In the genomic region with DNA sequence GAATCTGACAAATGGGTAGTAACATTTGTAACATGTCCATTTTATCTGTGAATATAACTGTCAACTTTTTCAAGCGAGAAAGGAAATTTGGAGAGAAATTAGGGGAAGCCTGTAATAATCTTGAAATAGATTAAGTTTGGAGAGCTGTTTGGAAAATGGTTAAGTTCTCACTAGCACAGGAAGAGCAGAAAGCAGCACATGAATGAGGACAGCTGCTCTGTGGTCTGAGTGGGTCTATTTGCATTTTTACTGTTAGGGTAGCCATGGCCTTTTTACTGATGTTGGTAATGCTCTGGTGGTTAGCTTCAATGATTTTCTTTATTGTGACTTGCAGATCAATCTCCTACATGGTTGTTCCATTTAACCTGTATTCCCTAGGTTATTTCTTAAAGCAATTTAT, we compare ENCODE assay signal across 13 cellular contexts.
DNase-seq lines count a peak whose midpoint lies in the region; ATAC-seq and TF ChIP-seq lines count a peak whose summit lies in the region.
"Had no signal": no experiment of that assay in that cellular context is flagged by ENCODE, and none has a peak within 500 bp of the region (broad histone marks: within the 10 kb centered on the region; RNA-seq: fewer than 3 reads in every experiment).

No MANE protein-coding gene starts in this region.

- no peaks in the 10 kb centered on the region for H3K9me2 ChIP-seq in neural cell (ENCODE audit: insufficient read depth, low read length)

- no peaks in the 10 kb centered on the region for H3K36me3 ChIP-seq in neural cell (ENCODE audit: insufficient read depth, low read length)
- H3K36me3 ChIP-seq: BE2C had no signal

- no peak overlapping the region for H3K27ac ChIP-seq in neural cell (ENCODE audit: low read length)

- no peak overlapping the region for H3K9ac ChIP-seq in neural cell (ENCODE audit: low read length)

- no peaks in the 10 kb centered on the region for H3K27me3 ChIP-seq in neural cell (ENCODE audit: insufficient read depth, low read depth, low read length)
- H3K27me3 ChIP-seq: BE2C had no signal

- no peaks in the 10 kb centered on the region for H3K36me3 Mint-ChIP-seq in MCF 10A (ENCODE audit: insufficient read depth, unreplicated experiment)
- H3K36me3 Mint-ChIP-seq: CD14-positive monocyte; CD8-positive, alpha-beta T cell had no signal

- CTCF ChIA-PET in MCF 10A (lab: Yijun Ruan, JAX): interaction anchor here (0.5 to 1.6 kb wide), 2 partner anchors 11 kb away, joined by 3 to 4 read pairs; no protein-coding TSS in a partner anchor

- no peaks in the 10 kb centered on the region for H3K9me3 Mint-ChIP-seq in MCF 10A (ENCODE audit: unreplicated experiment)
- H3K9me3 Mint-ChIP-seq: CD8-positive, alpha-beta T cell had no signal

- no TSS peak for BruUV-seq in MCF 10A (replicated peaks; lab: Mats Ljungman, UMichigan)

- H3K4me2 ChIP-seq in neural cell (ENCODE audit: low read length): no peak overlapping the region

- H3F3A ChIP-seq in neural cell (ENCODE audit: insufficient read depth, low read length, poor library complexity, severe bottlenecking): no peaks in the 10 kb centered on the region

- DNase-seq in left ventricle myocardium superior: no peak
- DNase-seq in Right ventricle myocardium inferior (ENCODE audit: missing footprints): no peak
- peak; percentile 69 for DNase-seq in NCI-H526 treated with DMSO at 0.1 percent for 48 hours (lab: John Stamatoyannopoulos, UW)
- DNase-seq in AG20443 (ENCODE audit: low spot score): no peak
- DNase-seq in MCF 10A (ENCODE audit: unreplicated experiment): no peak
- DNase-seq: BE2C; Calu3; CD8-positive, alpha-beta T cell; DMS79 treated with DMSO at 0.1 percent for 48 hours; GF-D8; H9 had no signal

- TF ChIP-seq CTCF in neural cell (IDR thresholded peaks at IDR 0.05; ENCODE audit: poor library complexity, severe bottlenecking) (no peak), MCF 10A (IDR thresholded peaks at IDR 0.05; ENCODE audit: unreplicated experiment) (no peak)

- no peaks in the 10 kb centered on the region for H3K27me3 Mint-ChIP-seq in MCF 10A (ENCODE audit: insufficient read depth, unreplicated experiment)

- no peak overlapping the region for H2AFZ ChIP-seq in neural cell (ENCODE audit: low read depth, low read length)

- no peak overlapping the region for H3K4me3 ChIP-seq in neural cell (ENCODE audit: low read length)

- H4K20me1 ChIP-seq in neural cell (ENCODE audit: insufficient read depth): no peaks in the 10 kb centered on the region

- H3K27ac Mint-ChIP-seq in MCF 10A (ENCODE audit: low read depth, unreplicated experiment): no peak overlapping the region
- H3K27ac Mint-ChIP-seq: CD14-positive monocyte; CD8-positive, alpha-beta T cell; H9 had no signal

- no peaks in the 10 kb centered on the region for H3K79me2 ChIP-seq in neural cell (replicated peaks; ENCODE audit: insufficient read depth, low read length)

- no peak for TF ChIP-seq EP300 in neural cell (conservative IDR thresholded peaks at IDR 0.05; ENCODE audit: poor library complexity, severe bottlenecking)

- H3K9me3 ChIP-seq in neural cell (ENCODE audit: low read length): peaks cover 4% of the 10 kb centered on the region
- H3K9me3 ChIP-seq: BE2C had no signal

- POLR2A ChIA-PET in MCF 10A (lab: Yijun Ruan, JAX): interaction anchor here (1.3 kb wide), 1 partner anchor 15 kb away, joined by 3 read pairs; no protein-coding TSS in a partner anchor

- no peak overlapping the region for H3K4me3 Mint-ChIP-seq in MCF 10A (ENCODE audit: unreplicated experiment)
- H3K4me3 Mint-ChIP-seq: CD14-positive monocyte; CD8-positive, alpha-beta T cell; H9 had no signal

- no peak for TF ChIP-seq RAD21 in neural cell (conservative IDR thresholded peaks at IDR 0.05)

- ATAC-seq in left ventricle myocardium superior (peak; percentile 44), Right ventricle myocardium inferior (no peak)
- ATAC-seq: CD8-positive, alpha-beta T cell had no signal

- H3K4me1 Mint-ChIP-seq in MCF 10A (ENCODE audit: insufficient read depth, unreplicated experiment): no peaks in the 10 kb centered on the region
- H3K4me1 Mint-ChIP-seq: CD14-positive monocyte had no signal

- intact Hi-C loops in left ventricle myocardium superior (cut with micrococcal nuclease) (no loop called here), Right ventricle myocardium inferior (cut with DNase I) (no loop called here), MCF 10A (cut with micrococcal nuclease) (no loop called here)

TF ChIP-seq in neural cell, 6 proteins besides CTCF, POLR2A, EP300 and RAD21:
- TF ChIP-seq POLR2AphosphoS5 (IDR thresholded peaks at IDR 0.05) (peak; percentile 22), TAF1 (IDR thresholded peaks at IDR 0.05; ENCODE audit: low read depth) (no peak)
TF ChIP-seq in neural cell: peak in this region for 1.
